ENCODE assay signal across 24 cellular contexts in genomic region chr9:14148501-14149103, GRCh38.
"Had no signal": no experiment of that assay in that cellular context is flagged by ENCODE, and none has a peak within 500 bp of the region (broad histone marks: within the 10 kb centered on the region; RNA-seq: fewer than 3 reads in every experiment).

No MANE protein-coding gene starts in this region.

- H3K27me3 ChIP-seq: cardiac muscle cell, esophagus muscularis mucosa, neutrophil, ovary, spleen had no signal

- H3K27ac ChIP-seq: cardiac muscle cell, esophagus muscularis mucosa, left ventricle myocardium inferior, neutrophil, ovary, prostate gland, spleen, thoracic aorta had no signal

- H3K27ac Mint-ChIP-seq: activated CD4-positive, alpha-beta memory T cell treated with anti-CD3 and anti-CD28 coated beads, Interleukin-2, amount 10 ng/mL, durations not matched to agents 7 days and 5 days; activated CD4-positive, alpha-beta T cell treated with anti-CD3 and anti-CD28 coated beads, Interleukin-2, amount 10 ng/mL, durations not matched to agents 24 days and 14 days; activated naive CD4-positive, alpha-beta T cell treated with anti-CD3 and anti-CD28 coated beads for 36 hours; activated naive CD8-positive, alpha-beta T cell treated with anti-CD3 and anti-CD28 coated beads, Interleukin-2, amount 10 ng/mL, durations not matched to agents 7 days and 5 days; activated T-cell treated with anti-CD3 and anti-CD28 coated beads, Interleukin-2, amount 50 U/mL, for 72 hours; natural killer cell; type B pancreatic cell had no signal

- H3K36me3 Mint-ChIP-seq: activated naive CD8-positive, alpha-beta T cell treated with anti-CD3 and anti-CD28 coated beads, Interleukin-2, amount 10 ng/mL, durations not matched to agents 7 days and 5 days; natural killer cell had no signal

- H3K9me3 Mint-ChIP-seq: activated CD4-positive, alpha-beta memory T cell treated with anti-CD3 and anti-CD28 coated beads, Interleukin-2, amount 10 ng/mL, durations not matched to agents 7 days and 5 days; activated CD4-positive, alpha-beta T cell treated with anti-CD3 and anti-CD28 coated beads, Interleukin-2, amount 10 ng/mL, durations not matched to agents 24 days and 14 days; activated naive CD4-positive, alpha-beta T cell treated with anti-CD3 and anti-CD28 coated beads for 36 hours; activated naive CD8-positive, alpha-beta T cell treated with anti-CD3 and anti-CD28 coated beads, Interleukin-2, amount 10 ng/mL, durations not matched to agents 7 days and 5 days; activated T-cell treated with anti-CD3 and anti-CD28 coated beads, Interleukin-2, amount 50 U/mL, for 72 hours had no signal

- H3K4me3 Mint-ChIP-seq: activated CD4-positive, alpha-beta memory T cell treated with anti-CD3 and anti-CD28 coated beads, Interleukin-2, amount 10 ng/mL, durations not matched to agents 7 days and 5 days; activated CD4-positive, alpha-beta T cell treated with anti-CD3 and anti-CD28 coated beads, Interleukin-2, amount 10 ng/mL, durations not matched to agents 24 days and 14 days; activated naive CD4-positive, alpha-beta T cell treated with anti-CD3 and anti-CD28 coated beads for 36 hours; activated naive CD8-positive, alpha-beta T cell treated with anti-CD3 and anti-CD28 coated beads, Interleukin-2, amount 10 ng/mL, durations not matched to agents 7 days and 5 days; activated T-cell treated with anti-CD3 and anti-CD28 coated beads, Interleukin-2, amount 50 U/mL, for 72 hours; natural killer cell; type B pancreatic cell had no signal

- H3K4me3 ChIP-seq: cardiac muscle cell, esophagus muscularis mucosa, left ventricle myocardium inferior, ovary, prostate gland, spleen, thoracic aorta had no signal

- ATAC-seq: activated CD4-positive, CD25-positive, alpha-beta regulatory T cell treated with anti-CD3 and anti-CD28 coated beads, Interleukin-2, amount 50 U/mL, for 24 hours; activated T-cell treated with anti-CD3 and anti-CD28 coated beads, Interleukin-2, amount 50 U/mL, for 72 hours; natural killer cell had no signal

- H3K9me3 ChIP-seq: esophagus muscularis mucosa, left ventricle myocardium inferior, neutrophil, ovary, prostate gland, spleen, thoracic aorta had no signal

- H3K27me3 Mint-ChIP-seq: activated CD4-positive, alpha-beta memory T cell treated with anti-CD3 and anti-CD28 coated beads, Interleukin-2, amount 10 ng/mL, durations not matched to agents 7 days and 5 days; activated CD4-positive, alpha-beta T cell treated with anti-CD3 and anti-CD28 coated beads, Interleukin-2, amount 10 ng/mL, durations not matched to agents 24 days and 14 days; type B pancreatic cell had no signal

- H3K4me1 Mint-ChIP-seq: activated CD4-positive, alpha-beta memory T cell treated with anti-CD3 and anti-CD28 coated beads, Interleukin-2, amount 10 ng/mL, durations not matched to agents 7 days and 5 days; activated CD4-positive, alpha-beta T cell treated with anti-CD3 and anti-CD28 coated beads, Interleukin-2, amount 10 ng/mL, durations not matched to agents 24 days and 14 days; activated naive CD8-positive, alpha-beta T cell treated with anti-CD3 and anti-CD28 coated beads, Interleukin-2, amount 10 ng/mL, durations not matched to agents 7 days and 5 days; natural killer cell had no signal

- H3K36me3 ChIP-seq: cardiac muscle cell, neutrophil, ovary, prostate gland, spleen had no signal

- DNase-seq: activated CD4-positive, alpha-beta memory T cell treated with anti-CD3 and anti-CD28 coated beads, Interleukin-2, amount 10 ng/mL, durations not matched to agents 7 days and 5 days; activated CD4-positive, alpha-beta T cell treated with anti-CD3 and anti-CD28 coated beads, Interleukin-2, amount 10 ng/mL, durations not matched to agents 24 days and 14 days; activated effector memory CD4-positive, alpha-beta T cell treated with Interleukin-2 at 50 U/mL for 16 hours; activated naive CD4-positive, alpha-beta T cell treated with anti-CD3 and anti-CD28 coated beads for 36 hours; activated naive CD8-positive, alpha-beta T cell treated with anti-CD3 and anti-CD28 coated beads, Interleukin-2, amount 10 ng/mL, durations not matched to agents 7 days and 5 days; activated T-cell treated with anti-CD3 and anti-CD28 coated beads, Interleukin-2, amount 50 U/mL, for 72 hours; amygdala; effector CD4-positive, alpha-beta T cell; kidney glomerular epithelial cell; left ventricle myocardium inferior; mammary epithelial cell; midbrain; natural killer cell; ovary; spleen; stimulated activated CD4-positive, alpha-beta T cell treated with anti-CD3 and anti-CD28 coated beads, Interleukin-4, amount 100 ng/mL, for 1 hour; stimulated activated naive CD4-positive, alpha-beta T cell treated with Interleukin-2 at 50 U/mL for 16 hours had no signal

- H3K4me1 ChIP-seq: prostate gland, spleen had no signal
